Comparison of ENCODE assay signal across 1 cellular context in the genomic region with DNA sequence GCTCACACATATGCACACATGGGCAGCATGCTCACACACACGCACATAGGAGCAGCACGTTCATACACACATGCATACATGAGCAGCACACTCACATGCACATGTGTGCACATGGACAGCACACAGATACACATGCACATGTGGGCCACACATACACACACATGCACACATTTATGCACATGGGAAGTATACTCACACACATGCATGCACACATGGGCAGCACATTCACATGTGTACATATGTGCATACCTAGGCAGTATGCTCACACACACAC.
TF ChIP-seq lines count a peak whose summit lies in the region.

No MANE protein-coding gene starts in this region.

TF ChIP-seq in K562, 482 proteins besides CTCF, POLR2A, EP300 and RAD21 (continues in another document):
- TF ChIP-seq ZFP1 (CRISPR knock-in tag; IDR thresholded peaks at IDR 0.05): no peak
- TF ChIP-seq, protein P1, sequence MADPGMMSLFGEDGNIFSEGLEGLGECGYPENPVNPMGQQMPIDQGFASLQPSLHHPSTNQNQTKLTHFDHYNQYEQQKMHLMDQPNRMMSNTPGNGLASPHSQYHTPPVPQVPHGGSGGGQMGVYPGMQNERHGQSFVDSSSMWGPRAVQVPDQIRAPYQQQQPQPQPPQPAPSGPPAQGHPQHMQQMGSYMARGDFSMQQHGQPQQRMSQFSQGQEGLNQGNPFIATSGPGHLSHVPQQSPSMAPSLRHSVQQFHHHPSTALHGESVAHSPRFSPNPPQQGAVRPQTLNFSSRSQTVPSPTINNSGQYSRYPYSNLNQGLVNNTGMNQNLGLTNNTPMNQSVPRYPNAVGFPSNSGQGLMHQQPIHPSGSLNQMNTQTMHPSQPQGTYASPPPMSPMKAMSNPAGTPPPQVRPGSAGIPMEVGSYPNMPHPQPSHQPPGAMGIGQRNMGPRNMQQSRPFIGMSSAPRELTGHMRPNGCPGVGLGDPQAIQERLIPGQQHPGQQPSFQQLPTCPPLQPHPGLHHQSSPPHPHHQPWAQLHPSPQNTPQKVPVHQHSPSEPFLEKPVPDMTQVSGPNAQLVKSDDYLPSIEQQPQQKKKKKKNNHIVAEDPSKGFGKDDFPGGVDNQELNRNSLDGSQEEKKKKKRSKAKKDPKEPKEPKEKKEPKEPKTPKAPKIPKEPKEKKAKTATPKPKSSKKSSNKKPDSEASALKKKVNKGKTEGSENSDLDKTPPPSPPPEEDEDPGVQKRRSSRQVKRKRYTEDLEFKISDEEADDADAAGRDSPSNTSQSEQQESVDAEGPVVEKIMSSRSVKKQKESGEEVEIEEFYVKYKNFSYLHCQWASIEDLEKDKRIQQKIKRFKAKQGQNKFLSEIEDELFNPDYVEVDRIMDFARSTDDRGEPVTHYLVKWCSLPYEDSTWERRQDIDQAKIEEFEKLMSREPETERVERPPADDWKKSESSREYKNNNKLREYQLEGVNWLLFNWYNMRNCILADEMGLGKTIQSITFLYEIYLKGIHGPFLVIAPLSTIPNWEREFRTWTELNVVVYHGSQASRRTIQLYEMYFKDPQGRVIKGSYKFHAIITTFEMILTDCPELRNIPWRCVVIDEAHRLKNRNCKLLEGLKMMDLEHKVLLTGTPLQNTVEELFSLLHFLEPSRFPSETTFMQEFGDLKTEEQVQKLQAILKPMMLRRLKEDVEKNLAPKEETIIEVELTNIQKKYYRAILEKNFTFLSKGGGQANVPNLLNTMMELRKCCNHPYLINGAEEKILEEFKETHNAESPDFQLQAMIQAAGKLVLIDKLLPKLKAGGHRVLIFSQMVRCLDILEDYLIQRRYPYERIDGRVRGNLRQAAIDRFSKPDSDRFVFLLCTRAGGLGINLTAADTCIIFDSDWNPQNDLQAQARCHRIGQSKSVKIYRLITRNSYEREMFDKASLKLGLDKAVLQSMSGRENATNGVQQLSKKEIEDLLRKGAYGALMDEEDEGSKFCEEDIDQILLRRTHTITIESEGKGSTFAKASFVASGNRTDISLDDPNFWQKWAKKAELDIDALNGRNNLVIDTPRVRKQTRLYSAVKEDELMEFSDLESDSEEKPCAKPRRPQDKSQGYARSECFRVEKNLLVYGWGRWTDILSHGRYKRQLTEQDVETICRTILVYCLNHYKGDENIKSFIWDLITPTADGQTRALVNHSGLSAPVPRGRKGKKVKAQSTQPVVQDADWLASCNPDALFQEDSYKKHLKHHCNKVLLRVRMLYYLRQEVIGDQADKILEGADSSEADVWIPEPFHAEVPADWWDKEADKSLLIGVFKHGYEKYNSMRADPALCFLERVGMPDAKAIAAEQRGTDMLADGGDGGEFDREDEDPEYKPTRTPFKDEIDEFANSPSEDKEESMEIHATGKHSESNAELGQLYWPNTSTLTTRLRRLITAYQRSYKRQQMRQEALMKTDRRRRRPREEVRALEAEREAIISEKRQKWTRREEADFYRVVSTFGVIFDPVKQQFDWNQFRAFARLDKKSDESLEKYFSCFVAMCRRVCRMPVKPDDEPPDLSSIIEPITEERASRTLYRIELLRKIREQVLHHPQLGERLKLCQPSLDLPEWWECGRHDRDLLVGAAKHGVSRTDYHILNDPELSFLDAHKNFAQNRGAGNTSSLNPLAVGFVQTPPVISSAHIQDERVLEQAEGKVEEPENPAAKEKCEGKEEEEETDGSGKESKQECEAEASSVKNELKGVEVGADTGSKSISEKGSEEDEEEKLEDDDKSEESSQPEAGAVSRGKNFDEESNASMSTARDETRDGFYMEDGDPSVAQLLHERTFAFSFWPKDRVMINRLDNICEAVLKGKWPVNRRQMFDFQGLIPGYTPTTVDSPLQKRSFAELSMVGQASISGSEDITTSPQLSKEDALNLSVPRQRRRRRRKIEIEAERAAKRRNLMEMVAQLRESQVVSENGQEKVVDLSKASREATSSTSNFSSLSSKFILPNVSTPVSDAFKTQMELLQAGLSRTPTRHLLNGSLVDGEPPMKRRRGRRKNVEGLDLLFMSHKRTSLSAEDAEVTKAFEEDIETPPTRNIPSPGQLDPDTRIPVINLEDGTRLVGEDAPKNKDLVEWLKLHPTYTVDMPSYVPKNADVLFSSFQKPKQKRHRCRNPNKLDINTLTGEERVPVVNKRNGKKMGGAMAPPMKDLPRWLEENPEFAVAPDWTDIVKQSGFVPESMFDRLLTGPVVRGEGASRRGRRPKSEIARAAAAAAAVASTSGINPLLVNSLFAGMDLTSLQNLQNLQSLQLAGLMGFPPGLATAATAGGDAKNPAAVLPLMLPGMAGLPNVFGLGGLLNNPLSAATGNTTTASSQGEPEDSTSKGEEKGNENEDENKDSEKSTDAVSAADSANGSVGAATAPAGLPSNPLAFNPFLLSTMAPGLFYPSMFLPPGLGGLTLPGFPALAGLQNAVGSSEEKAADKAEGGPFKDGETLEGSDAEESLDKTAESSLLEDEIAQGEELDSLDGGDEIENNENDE (IDR thresholded peaks at IDR 0.05; ENCODE audit: low read depth, low read length): peak; percentile 16
- no peak for TF ChIP-seq ZBTB17 (CRISPR knock-in tag; IDR thresholded peaks at IDR 0.05)
- no peak for TF ChIP-seq HNRNPUL1 (IDR thresholded peaks at IDR 0.05; ENCODE audit: low read length)
- TF ChIP-seq, protein P2, sequence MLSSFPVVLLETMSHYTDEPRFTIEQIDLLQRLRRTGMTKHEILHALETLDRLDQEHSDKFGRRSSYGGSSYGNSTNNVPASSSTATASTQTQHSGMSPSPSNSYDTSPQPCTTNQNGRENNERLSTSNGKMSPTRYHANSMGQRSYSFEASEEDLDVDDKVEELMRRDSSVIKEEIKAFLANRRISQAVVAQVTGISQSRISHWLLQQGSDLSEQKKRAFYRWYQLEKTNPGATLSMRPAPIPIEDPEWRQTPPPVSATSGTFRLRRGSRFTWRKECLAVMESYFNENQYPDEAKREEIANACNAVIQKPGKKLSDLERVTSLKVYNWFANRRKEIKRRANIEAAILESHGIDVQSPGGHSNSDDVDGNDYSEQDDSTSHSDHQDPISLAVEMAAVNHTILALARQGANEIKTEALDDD (IDR thresholded peaks at IDR 0.05): no peak
- no peak for TF ChIP-seq ZNF584 (CRISPR knock-in tag; IDR thresholded peaks at IDR 0.05; ENCODE audit: low read depth)
- TF ChIP-seq, protein P3, sequence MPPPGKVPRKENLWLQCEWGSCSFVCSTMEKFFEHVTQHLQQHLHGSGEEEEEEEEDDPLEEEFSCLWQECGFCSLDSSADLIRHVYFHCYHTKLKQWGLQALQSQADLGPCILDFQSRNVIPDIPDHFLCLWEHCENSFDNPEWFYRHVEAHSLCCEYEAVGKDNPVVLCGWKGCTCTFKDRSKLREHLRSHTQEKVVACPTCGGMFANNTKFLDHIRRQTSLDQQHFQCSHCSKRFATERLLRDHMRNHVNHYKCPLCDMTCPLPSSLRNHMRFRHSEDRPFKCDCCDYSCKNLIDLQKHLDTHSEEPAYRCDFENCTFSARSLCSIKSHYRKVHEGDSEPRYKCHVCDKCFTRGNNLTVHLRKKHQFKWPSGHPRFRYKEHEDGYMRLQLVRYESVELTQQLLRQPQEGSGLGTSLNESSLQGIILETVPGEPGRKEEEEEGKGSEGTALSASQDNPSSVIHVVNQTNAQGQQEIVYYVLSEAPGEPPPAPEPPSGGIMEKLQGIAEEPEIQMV (tag; conservative IDR thresholded peaks at IDR 0.05; ENCODE audit: low read depth): no peak
- TF ChIP-seq GTF2F1 (IDR thresholded peaks at IDR 0.05; ENCODE audit: low read depth, low read length): no peak
- TF ChIP-seq ZNF143 (CRISPR knock-in tag; IDR thresholded peaks at IDR 0.05): peak; percentile 15; the same call in 1 of the 2 replicates
- no peak for TF ChIP-seq ZNF174 (CRISPR knock-in tag; IDR thresholded peaks at IDR 0.05)
- no peak for TF ChIP-seq MECOM (CRISPR knock-in tag; IDR thresholded peaks at IDR 0.05)
- TF ChIP-seq, protein P4, sequence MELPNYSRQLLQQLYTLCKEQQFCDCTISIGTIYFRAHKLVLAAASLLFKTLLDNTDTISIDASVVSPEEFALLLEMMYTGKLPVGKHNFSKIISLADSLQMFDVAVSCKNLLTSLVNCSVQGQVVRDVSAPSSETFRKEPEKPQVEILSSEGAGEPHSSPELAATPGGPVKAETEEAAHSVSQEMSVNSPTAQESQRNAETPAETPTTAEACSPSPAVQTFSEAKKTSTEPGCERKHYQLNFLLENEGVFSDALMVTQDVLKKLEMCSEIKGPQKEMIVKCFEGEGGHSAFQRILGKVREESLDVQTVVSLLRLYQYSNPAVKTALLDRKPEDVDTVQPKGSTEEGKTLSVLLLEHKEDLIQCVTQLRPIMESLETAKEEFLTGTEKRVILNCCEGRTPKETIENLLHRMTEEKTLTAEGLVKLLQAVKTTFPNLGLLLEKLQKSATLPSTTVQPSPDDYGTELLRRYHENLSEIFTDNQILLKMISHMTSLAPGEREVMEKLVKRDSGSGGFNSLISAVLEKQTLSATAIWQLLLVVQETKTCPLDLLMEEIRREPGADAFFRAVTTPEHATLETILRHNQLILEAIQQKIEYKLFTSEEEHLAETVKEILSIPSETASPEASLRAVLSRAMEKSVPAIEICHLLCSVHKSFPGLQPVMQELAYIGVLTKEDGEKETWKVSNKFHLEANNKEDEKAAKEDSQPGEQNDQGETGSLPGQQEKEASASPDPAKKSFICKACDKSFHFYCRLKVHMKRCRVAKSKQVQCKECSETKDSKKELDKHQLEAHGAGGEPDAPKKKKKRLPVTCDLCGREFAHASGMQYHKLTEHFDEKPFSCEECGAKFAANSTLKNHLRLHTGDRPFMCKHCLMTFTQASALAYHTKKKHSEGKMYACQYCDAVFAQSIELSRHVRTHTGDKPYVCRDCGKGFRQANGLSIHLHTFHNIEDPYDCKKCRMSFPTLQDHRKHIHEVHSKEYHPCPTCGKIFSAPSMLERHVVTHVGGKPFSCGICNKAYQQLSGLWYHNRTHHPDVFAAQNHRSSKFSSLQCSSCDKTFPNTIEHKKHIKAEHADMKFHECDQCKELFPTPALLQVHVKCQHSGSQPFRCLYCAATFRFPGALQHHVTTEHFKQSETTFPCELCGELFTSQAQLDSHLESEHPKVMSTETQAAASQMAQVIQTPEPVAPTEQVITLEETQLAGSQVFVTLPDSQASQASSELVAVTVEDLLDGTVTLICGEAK (IDR thresholded peaks at IDR 0.05): no peak
- TF ChIP-seq, protein P4 (CRISPR knock-in tag; IDR thresholded peaks at IDR 0.05): peak; percentile 6; the same call in 1 of the 2 replicates
- peak; percentile 93 for TF ChIP-seq IRF2 (CRISPR knock-in tag; IDR thresholded peaks at IDR 0.05)
- TF ChIP-seq ZFX (CRISPR knock-in tag; IDR thresholded peaks at IDR 0.05): no peak
- no peak for TF ChIP-seq NONO (IDR thresholded peaks at IDR 0.05; ENCODE audit: low read depth in 2 of 2, low read length in 1 of 2)
- TF ChIP-seq, protein P5, sequence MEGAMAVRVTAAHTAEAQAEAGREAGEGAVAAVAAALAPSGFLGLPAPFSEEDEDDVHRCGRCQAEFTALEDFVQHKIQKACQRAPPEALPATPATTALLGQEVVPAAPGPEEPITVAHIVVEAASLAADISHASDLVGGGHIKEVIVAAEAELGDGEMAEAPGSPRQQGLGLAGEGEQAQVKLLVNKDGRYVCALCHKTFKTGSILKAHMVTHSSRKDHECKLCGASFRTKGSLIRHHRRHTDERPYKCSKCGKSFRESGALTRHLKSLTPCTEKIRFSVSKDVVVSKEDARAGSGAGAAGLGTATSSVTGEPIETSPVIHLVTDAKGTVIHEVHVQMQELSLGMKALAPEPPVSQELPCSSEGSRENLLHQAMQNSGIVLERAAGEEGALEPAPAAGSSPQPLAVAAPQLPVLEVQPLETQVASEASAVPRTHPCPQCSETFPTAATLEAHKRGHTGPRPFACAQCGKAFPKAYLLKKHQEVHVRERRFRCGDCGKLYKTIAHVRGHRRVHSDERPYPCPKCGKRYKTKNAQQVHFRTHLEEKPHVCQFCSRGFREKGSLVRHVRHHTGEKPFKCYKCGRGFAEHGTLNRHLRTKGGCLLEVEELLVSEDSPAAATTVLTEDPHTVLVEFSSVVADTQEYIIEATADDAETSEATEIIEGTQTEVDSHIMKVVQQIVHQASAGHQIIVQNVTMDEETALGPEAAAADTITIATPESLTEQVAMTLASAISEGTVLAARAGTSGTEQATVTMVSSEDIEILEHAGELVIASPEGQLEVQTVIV (CRISPR knock-in tag; IDR thresholded peaks at IDR 0.05; ENCODE audit: borderline replicate concordance): no peak
- TF ChIP-seq YY1 (IDR thresholded peaks at IDR 0.05; ENCODE audit: borderline replicate concordance in 1 of 3, control insufficient read depth in 1 of 3, extremely low read depth in 1 of 3, insufficient read depth in 3 of 3, insufficient read length in 1 of 3, insufficient replicate concordance in 2 of 3, low read depth in 1 of 3, low read length in 2 of 3): no peak
- no peak for TF ChIP-seq ZNF121 (CRISPR knock-in tag; conservative IDR thresholded peaks at IDR 0.05)
- TF ChIP-seq CEBPB (tag; IDR thresholded peaks at IDR 0.05): no peak
- TF ChIP-seq GATA2 (CRISPR knock-in tag; IDR thresholded peaks at IDR 0.05): no peak
- no peak for TF ChIP-seq BMI1 (IDR thresholded peaks at IDR 0.05; ENCODE audit: low read length)
- no peak for TF ChIP-seq ZNF212 (CRISPR knock-in tag; IDR thresholded peaks at IDR 0.05)
- no peak for TF ChIP-seq CBX1 (IDR thresholded peaks at IDR 0.05; ENCODE audit: low read depth)
- TF ChIP-seq MTA3 (IDR thresholded peaks at IDR 0.05; ENCODE audit: borderline replicate concordance): no peak
- no peak for TF ChIP-seq ZNF3 (CRISPR knock-in tag; IDR thresholded peaks at IDR 0.05)
- TF ChIP-seq, protein P6, sequence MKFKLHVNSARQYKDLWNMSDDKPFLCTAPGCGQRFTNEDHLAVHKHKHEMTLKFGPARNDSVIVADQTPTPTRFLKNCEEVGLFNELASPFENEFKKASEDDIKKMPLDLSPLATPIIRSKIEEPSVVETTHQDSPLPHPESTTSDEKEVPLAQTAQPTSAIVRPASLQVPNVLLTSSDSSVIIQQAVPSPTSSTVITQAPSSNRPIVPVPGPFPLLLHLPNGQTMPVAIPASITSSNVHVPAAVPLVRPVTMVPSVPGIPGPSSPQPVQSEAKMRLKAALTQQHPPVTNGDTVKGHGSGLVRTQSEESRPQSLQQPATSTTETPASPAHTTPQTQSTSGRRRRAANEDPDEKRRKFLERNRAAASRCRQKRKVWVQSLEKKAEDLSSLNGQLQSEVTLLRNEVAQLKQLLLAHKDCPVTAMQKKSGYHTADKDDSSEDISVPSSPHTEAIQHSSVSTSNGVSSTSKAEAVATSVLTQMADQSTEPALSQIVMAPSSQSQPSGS (CRISPR knock-in tag; IDR thresholded peaks at IDR 0.05): peak; percentile 52; the same call in 1 of the 2 replicates
